ENCODE assay signal across 27 cellular contexts in the genomic region with DNA sequence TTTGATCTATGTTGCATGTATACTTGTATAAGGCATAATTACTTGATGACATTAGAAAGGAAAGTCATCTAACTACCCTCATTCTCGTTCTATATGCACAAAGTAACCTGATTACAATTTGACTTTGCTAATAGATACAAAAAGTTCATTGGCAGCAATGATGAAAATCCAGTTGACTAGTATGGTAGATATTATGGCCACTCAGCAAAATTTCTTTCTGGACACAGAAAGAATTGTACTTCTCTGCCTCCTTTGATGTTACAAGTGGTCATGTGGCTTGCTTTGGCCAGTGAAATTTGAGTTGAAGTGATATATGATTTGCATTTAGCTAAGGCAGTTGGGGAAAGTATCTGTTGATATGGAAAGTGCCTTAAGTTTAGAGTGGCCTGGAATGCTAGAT.
"Had no signal": no experiment of that assay in that cellular context is flagged by ENCODE, and none has a peak within 500 bp of the region (broad histone marks: within the 10 kb centered on the region; RNA-seq: fewer than 3 reads in every experiment).

No MANE protein-coding gene starts in this region.

- H3K27ac ChIP-seq: stomach, suprapubic skin, testis, thoracic aorta, thyroid gland, tibial artery, tibial nerve, transverse colon, upper lobe of left lung, upper lobe of right lung, uterus, vagina had no signal

- ATAC-seq: stimulated activated effector memory CD8-positive, alpha-beta T cell treated with anti-CD3 and anti-CD28 coated beads, Interleukin-12 subunit alpha, Interleukin-12 subunit beta, amount 100 ng/mL, for 72 hours; stimulated activated memory B cell treated with anti-CD40 and anti-IgM and Interleukin-4, amounts not matched to agents 10 μg/mL and 1 μg/mL and 100 μg/mL, for 72 hours; stimulated activated naive B cell treated with anti-CD40 and anti-IgM and Interleukin-4, amounts not matched to agents 10 μg/mL and 1 μg/mL and 100 μg/mL, for 72 hours; stimulated activated naive CD8-positive, alpha-beta T cell treated with anti-CD3 and anti-CD28 coated beads, Interleukin-15, amount 100 ng/mL, for 72 hours; stimulated activated naive CD8-positive, alpha-beta T cell treated with anti-CD3 and anti-CD28 coated beads, Interleukin-15, Interleukin-2, amounts not matched to agents 100 U/mL and 50 U/mL, for 24 hours; upper lobe of right lung had no signal

- FAIRE-seq: urothelium cell line had no signal

- DNase-seq: stimulated activated CD4-positive, alpha-beta T cell treated with anti-CD3 and anti-CD28 coated beads, Interleukin-2, amount 100 ng/mL, for 48 hours; stimulated activated CD4-positive, alpha-beta T cell treated with anti-CD3 and anti-CD28 coated beads, Interleukin-4, amount 100 ng/mL, for 1 hour; stimulated activated CD4-positive, alpha-beta T cell treated with anti-CD3 and anti-CD28 coated beads, Interleukin-4, amount 100 ng/mL, for 24 hours; stimulated activated CD4-positive, alpha-beta T cell treated with anti-CD3 and anti-CD28 coated beads, Interleukin-4, amount 100 ng/mL, for 4 hours; stimulated activated CD8-positive, alpha-beta memory T cell treated with anti-CD3 and anti-CD28 coated beads, Interleukin-4, amount 100 ng/mL, for 48 hours; stimulated activated naive B cell treated with anti-CD40 and anti-IgM and Interleukin-4, amounts not matched to agents 10 μg/mL and 1 μg/mL and 100 μg/mL, for 72 hours; stimulated activated naive CD4-positive, alpha-beta T cell; stimulated activated naive CD4-positive, alpha-beta T cell treated with Interleukin-2 at 50 U/mL for 16 hours; stimulated activated naive CD8-positive, alpha-beta T cell treated with anti-CD3 and anti-CD28 coated beads, Interleukin-15, amount 100 ng/mL, for 72 hours; stimulated activated naive CD8-positive, alpha-beta T cell treated with anti-CD3 and anti-CD28 coated beads, Interleukin-15, Interleukin-2, amounts not matched to agents 100 U/mL and 50 U/mL, for 24 hours; stomach; substantia nigra; testis; thyroid gland; tibial artery; transverse colon; trophoblast cell; upper lobe of right lung; uterus had no signal

- H3K27me3 ChIP-seq: stomach, suprapubic skin, testis, thyroid gland, tibial artery, tibial nerve, transverse colon, upper lobe of left lung, upper lobe of right lung, uterus, vagina had no signal

- H3K36me3 ChIP-seq: stomach, suprapubic skin, thoracic aorta, thyroid gland, tibial artery, tibial nerve, transverse colon, upper lobe of left lung, upper lobe of right lung, uterus, vagina had no signal

- H3K4me3 ChIP-seq: stomach, suprapubic skin, testis, thoracic aorta, thyroid gland, tibial artery, tibial nerve, transverse colon, upper lobe of left lung, upper lobe of right lung, uterus, vagina had no signal

- H3K4me1 ChIP-seq: stomach, suprapubic skin, testis, thyroid gland, tibial artery, tibial nerve, transverse colon, upper lobe of left lung, upper lobe of right lung, uterus, vagina had no signal

- H3K9me3 ChIP-seq: suprapubic skin, testis, thoracic aorta, thyroid gland, tibial artery, tibial nerve, transverse colon, upper lobe of left lung, upper lobe of right lung, uterus, vagina had no signal
